ENCODE assay signal across 9 cellular contexts in the genomic region with DNA sequence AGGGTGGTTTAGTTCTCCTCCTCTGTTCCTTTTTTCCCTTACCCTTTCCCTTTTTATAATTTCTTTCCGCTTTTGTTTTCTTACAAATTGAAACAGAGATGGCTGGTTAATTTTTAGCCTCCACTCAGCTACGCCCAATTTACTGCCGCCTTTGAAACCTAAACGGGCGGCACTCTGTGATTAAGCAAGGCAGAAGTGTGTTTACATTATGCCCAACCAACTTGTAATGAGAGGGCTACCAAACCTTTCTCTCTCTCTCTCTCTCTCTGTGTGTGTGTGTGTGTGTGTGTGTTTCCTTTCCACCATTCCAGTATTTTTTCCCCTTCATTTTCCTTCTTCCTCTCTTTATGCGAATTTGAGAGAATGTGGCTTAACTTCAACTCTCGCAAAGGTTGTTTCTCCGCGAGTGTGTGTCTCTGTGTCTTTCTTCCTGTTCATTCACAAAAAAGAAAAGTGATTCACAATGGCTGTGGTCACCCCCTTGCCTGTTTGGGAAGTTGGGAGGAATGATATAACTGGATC. TPM values are rescaled to one million over a fixed set of nuclear protein-coding genes. Genes with fewer than 3 reads are reported as not detected.
DNase-seq lines count a peak whose midpoint lies in the region; ATAC-seq and TF ChIP-seq lines count a peak whose summit lies in the region.
"Had no signal": no experiment of that assay in that cellular context is flagged by ENCODE, and none has a peak within 500 bp of the region (broad histone marks: within the 10 kb centered on the region; RNA-seq: fewer than 3 reads in every experiment).

No MANE protein-coding gene starts in this region.

- H3K9me3 ChIP-seq in OCI-LY3 (ENCODE audit: insufficient read depth, low read length) = no peaks in the 10 kb centered on the region

- peak overlapping the region; percentile 69 for H3K4me2 ChIP-seq in OCI-LY3 (ENCODE audit: low read length)

- ATAC-seq in HG03280 (IDR thresholded peaks at IDR 0.05; ENCODE audit: unreplicated experiment) (no peak), HG03342 (IDR thresholded peaks at IDR 0.05; ENCODE audit: unreplicated experiment) (no peak)

- peak; percentile 89 for DNase-seq in H4 (ENCODE audit: low spot score)
- DNase-seq in fibroblast of gingiva (ENCODE audit: low read depth) = peak; percentile 93
- no peak for DNase-seq in DMS 273 (lab: John Stamatoyannopoulos, UW; ENCODE audit: unreplicated experiment)
- no peak for DNase-seq in SKM-1 (lab: John Stamatoyannopoulos, UW; ENCODE audit: unreplicated experiment)
- DNase-seq: activated naive CD4-positive, alpha-beta T cell had no signal

- H3K4me3 ChIP-seq in OCI-LY3 (ENCODE audit: low read length) (peak overlapping the region; percentile 50), skin epidermis (peak overlapping the region in 5 of 7 experiments; percentile 8 to 44 (median 25))

- H4K20me1 ChIP-seq in OCI-LY3 (ENCODE audit: insufficient read depth, low read length) = no peaks in the 10 kb centered on the region

- H2AFZ ChIP-seq in OCI-LY3 (ENCODE audit: low read depth, low read length) = peak overlapping the region; percentile 45

- H3K27me3 ChIP-seq in OCI-LY3 (ENCODE audit: low read depth, low read length) = no peaks in the 10 kb centered on the region

- H3K79me2 ChIP-seq in OCI-LY3 (ENCODE audit: low read length) = no peaks in the 10 kb centered on the region

- H3K4me1 ChIP-seq in OCI-LY3 (ENCODE audit: low read length) = peaks cover 33% of the 10 kb centered on the region

- H3K27ac ChIP-seq in OCI-LY3 (ENCODE audit: low read length) (peak overlapping the region; percentile 9; the same call in 1 of the 2 replicates), skin epidermis (peak overlapping the region in 16 of 21 experiments; percentile 13 to 97 (median 92))

- H3K9ac ChIP-seq in OCI-LY3 (ENCODE audit: low read length) = peak overlapping the region; percentile 43

- TF ChIP-seq CTCF in OCI-LY3 (IDR thresholded peaks at IDR 0.05; ENCODE audit: low read depth, low read length) = no peak

- H3K36me3 ChIP-seq in OCI-LY3 (replicated peaks; ENCODE audit: low read depth, low read length) = no peaks in the 10 kb centered on the region

RNA-seq across cellular contexts. Expression of a gene that starts 31.3 kb away (rescaled TPM):
- 9.6 and 13.8 TPM in 2 replicates for total RNA-seq in H4 (2014; rRNA removed; shearing (Covaris generic))

RNA-seq across cellular contexts. Expression of a gene that starts 57.2 kb away (rescaled TPM):
- 0.06 TPM in 1 of 2 replicates, not detected in the other for total RNA-seq in H4 (2014; rRNA removed; shearing (Covaris generic))

Comparison
In these comparisons a context has a peak if more than half of its experiments do, and no peak if none do; other contexts are left out.
1. DNase-seq: peak in H4 (single experiment) and fibroblast of gingiva (single experiment); none in DMS 273 (single experiment) and SKM-1 (single experiment).